ENCODE assay signal across 1 cellular context in the genomic region with DNA sequence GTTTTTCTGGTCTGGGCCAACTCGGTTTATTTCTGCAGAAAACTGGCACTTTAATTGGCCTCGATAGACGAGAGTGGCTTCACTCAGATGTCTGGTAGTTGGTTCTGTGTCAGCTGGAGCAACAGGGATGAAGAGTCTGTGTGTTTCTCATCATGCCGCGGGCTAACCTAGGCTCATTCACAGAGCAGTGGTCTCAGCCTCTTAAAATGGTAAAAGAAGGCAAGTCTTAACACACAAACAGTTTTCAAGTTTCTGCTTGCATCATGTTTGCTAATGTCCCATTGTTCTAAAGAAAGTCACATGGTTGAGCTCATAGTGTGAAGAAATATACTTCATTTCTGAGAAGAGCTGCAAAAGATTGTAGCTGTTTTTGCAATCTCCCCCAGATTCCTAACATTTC.
TF ChIP-seq lines count a peak whose summit lies in the region.

No MANE protein-coding gene starts in this region.

TF ChIP-seq in WTC11, 78 proteins besides CTCF, POLR2A, EP300 and RAD21 (continued from another document):
- TF ChIP-seq, protein P1, sequence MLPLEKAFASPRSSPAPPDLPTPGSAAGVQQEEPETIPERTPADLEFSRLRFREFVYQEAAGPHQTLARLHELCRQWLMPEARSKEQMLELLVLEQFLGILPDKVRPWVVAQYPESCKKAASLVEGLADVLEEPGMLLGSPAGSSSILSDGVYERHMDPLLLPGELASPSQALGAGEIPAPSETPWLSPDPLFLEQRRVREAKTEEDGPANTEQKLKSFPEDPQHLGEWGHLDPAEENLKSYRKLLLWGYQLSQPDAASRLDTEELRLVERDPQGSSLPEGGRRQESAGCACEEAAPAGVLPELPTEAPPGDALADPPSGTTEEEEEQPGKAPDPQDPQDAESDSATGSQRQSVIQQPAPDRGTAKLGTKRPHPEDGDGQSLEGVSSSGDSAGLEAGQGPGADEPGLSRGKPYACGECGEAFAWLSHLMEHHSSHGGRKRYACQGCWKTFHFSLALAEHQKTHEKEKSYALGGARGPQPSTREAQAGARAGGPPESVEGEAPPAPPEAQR (CRISPR knock-in tag; IDR thresholded peaks at IDR 0.05), result no peak
- no peak for TF ChIP-seq ZNF416 (CRISPR knock-in tag; IDR thresholded peaks at IDR 0.05)
- TF ChIP-seq SOX15 (CRISPR knock-in tag; IDR thresholded peaks at IDR 0.05), result no peak
- no peak for TF ChIP-seq CREM (CRISPR knock-in tag; IDR thresholded peaks at IDR 0.05)
